In the genomic region with DNA sequence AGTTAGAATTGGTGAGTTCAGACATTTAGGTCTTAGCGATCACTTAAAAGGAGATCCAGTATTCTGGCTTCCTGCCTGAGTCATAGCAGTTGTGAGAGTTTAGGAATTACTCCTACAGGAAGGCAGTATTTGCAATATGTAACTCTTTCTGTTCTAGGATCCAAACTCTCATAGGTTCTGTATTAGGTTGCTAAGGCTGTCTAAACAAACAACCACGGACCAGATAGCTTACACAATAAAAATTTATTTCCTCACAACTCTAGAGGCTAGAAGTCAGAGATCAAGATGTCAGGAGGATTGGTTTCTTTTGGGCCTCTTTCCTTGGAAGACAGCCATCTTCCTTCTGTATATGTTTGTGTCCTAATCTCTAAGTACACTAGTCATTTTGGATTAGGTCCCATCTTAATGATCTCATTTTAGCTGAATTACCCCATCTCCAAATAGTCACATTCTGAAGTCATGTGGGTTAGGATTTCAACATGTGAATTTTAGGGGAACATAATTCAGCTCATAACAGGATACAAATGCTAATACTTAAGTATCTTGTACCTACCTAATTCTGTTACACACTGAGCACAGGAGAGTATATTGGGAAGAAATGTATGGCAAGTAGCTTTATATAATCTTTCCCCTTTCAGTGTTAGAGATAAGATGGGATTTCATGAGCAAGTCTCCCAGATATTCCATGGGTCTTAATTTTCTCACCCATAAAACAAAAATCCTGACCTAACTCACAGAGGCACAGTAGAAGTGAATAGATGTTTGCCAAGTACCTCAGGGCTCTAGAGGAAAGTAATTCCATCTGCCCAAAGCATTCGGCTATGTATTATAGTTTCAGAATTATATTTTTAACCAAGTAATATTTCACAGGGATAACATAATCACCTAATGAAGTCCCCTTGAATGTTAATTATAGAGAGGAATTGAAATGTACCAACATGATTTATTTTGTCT, we compare ENCODE assay signal across 12 cellular contexts.
DNase-seq lines count a peak whose midpoint lies in the region; TF ChIP-seq lines count a peak whose summit lies in the region.
"Had no signal": no experiment of that assay in that cellular context is flagged by ENCODE, and none has a peak within 500 bp of the region (broad histone marks: within the 10 kb centered on the region; RNA-seq: fewer than 3 reads in every experiment).

No MANE protein-coding gene starts in this region.

- H3K4me3 ChIP-seq in kidney epithelial cell (ENCODE audit: low read depth, low read length): no peak overlapping the region
- H3K4me3 ChIP-seq in transverse colon: no peak overlapping the region

- BruUV-seq in MCF 10A (replicated peaks; lab: Mats Ljungman, UMichigan): TSS peak; percentile 97

- TF ChIP-seq CTCF in MCF 10A (IDR thresholded peaks at IDR 0.05; ENCODE audit: unreplicated experiment): no peak
- no peak for TF ChIP-seq CTCF in kidney epithelial cell (IDR thresholded peaks at IDR 0.05; ENCODE audit: insufficient read depth, low read length, poor library complexity, severe bottlenecking)
- no peak for TF ChIP-seq CTCF in transverse colon (IDR thresholded peaks at IDR 0.05)

- H3K27ac Mint-ChIP-seq in MCF 10A (ENCODE audit: low read depth, unreplicated experiment): peak overlapping the region; percentile 98
- H3K27ac Mint-ChIP-seq: activated naive CD8-positive, alpha-beta T cell treated with anti-CD3 and anti-CD28 coated beads, Interleukin-2, amount 10 ng/mL, durations not matched to agents 7 days and 5 days; immature natural killer cell had no signal

- peak overlapping the region; percentile 5 to 63 (median 56) for H3K27ac ChIP-seq in transverse colon

- H3K4me3 Mint-ChIP-seq in MCF 10A (ENCODE audit: unreplicated experiment): no peak overlapping the region
- H3K4me3 Mint-ChIP-seq: activated naive CD8-positive, alpha-beta T cell treated with anti-CD3 and anti-CD28 coated beads, Interleukin-2, amount 10 ng/mL, durations not matched to agents 7 days and 5 days; immature natural killer cell had no signal

- in situ Hi-C loops in transverse colon (cut with MboI; ENCODE audit: low pct_ligation_motif_present in 1 of 4, low pct_unique_long_range_greater_than_20kb in 1 of 4, low sequenced_read_pairs in 3 of 4): no loop called here

- no peak for TF ChIP-seq POLR2A in transverse colon (IDR thresholded peaks at IDR 0.05)

- H3K36me3 ChIP-seq in kidney epithelial cell (ENCODE audit: control insufficient read depth, insufficient read depth, low read length) (no peaks in the 10 kb centered on the region), transverse colon (no peaks in the 10 kb centered on the region)

- WGBS in transverse colon (ENCODE audit: low coverage in 1 of 2), 2 donors: 33 to 45% methylated on average over 2 to 3 of the region's 3 CpGs

- POLR2A ChIA-PET in MCF 10A (lab: Yijun Ruan, JAX): interaction anchor here (0.6 to 1.1 kb wide), 6 partner anchors 15 to 504 kb away, joined by 3 to 4 read pairs (median 3); no protein-coding TSS in a partner anchor

- intact Hi-C loops in MCF 10A (cut with micrococcal nuclease) (loop anchor here (5.0 kb wide), 1 partner anchor 411 kb away; no protein-coding TSS in a partner anchor), transverse colon (cut with DNase I; ENCODE audit: low total_unique reads) (no loop called here)

- H3K27me3 Mint-ChIP-seq in MCF 10A (ENCODE audit: insufficient read depth, unreplicated experiment): no peaks in the 10 kb centered on the region
- H3K27me3 Mint-ChIP-seq: activated naive CD8-positive, alpha-beta T cell treated with anti-CD3 and anti-CD28 coated beads, Interleukin-2, amount 10 ng/mL, durations not matched to agents 7 days and 5 days had no signal

- no peaks in the 10 kb centered on the region for H3K27me3 ChIP-seq in kidney epithelial cell (ENCODE audit: control insufficient read depth, insufficient read depth, low read length)
- no peaks in the 10 kb centered on the region for H3K27me3 ChIP-seq in transverse colon

- H3K4me1 ChIP-seq in transverse colon: no peaks in the 10 kb centered on the region

- H3K9me3 ChIP-seq in transverse colon: no peaks in the 10 kb centered on the region

- H3K36me3 Mint-ChIP-seq in MCF 10A (ENCODE audit: insufficient read depth, unreplicated experiment): peaks cover 7% of the 10 kb centered on the region
- H3K36me3 Mint-ChIP-seq: activated naive CD8-positive, alpha-beta T cell treated with anti-CD3 and anti-CD28 coated beads, Interleukin-2, amount 10 ng/mL, durations not matched to agents 7 days and 5 days; immature natural killer cell had no signal

- TF ChIP-seq EP300 in transverse colon (IDR thresholded peaks at IDR 0.05; ENCODE audit: low read depth): no peak

- peak; percentile 21 for DNase-seq in DMS 273 (lab: John Stamatoyannopoulos, UW; ENCODE audit: unreplicated experiment)
- DNase-seq in DMS 273 treated with DMSO at 0.1 percent for 48 hours (lab: John Stamatoyannopoulos, UW): no peak
- peak; percentile 97 for DNase-seq in MCF 10A (ENCODE audit: unreplicated experiment)
- peak; percentile 2 for DNase-seq in kidney epithelial cell (ENCODE audit: low read depth)
- no peak for DNase-seq in transverse colon
- DNase-seq in NCI-H1417 treated with DMSO at 0.1 percent for 48 hours (lab: John Stamatoyannopoulos, UW): no peak
- no peak for DNase-seq in GDM1 (lab: John Stamatoyannopoulos, UW)
- no peak for DNase-seq in NCI-H82 treated with DMSO at 0.1 percent for 48 hours (lab: John Stamatoyannopoulos, UW; ENCODE audit: unreplicated experiment)
- DNase-seq: 8988T; activated naive CD8-positive, alpha-beta T cell treated with anti-CD3 and anti-CD28 coated beads, Interleukin-2, amount 10 ng/mL, durations not matched to agents 7 days and 5 days; immature natural killer cell; NCI-H1436 had no signal

- H3K9me3 Mint-ChIP-seq in MCF 10A (ENCODE audit: unreplicated experiment): peaks cover under 1% of the 10 kb centered on the region

- peaks cover 11% of the 10 kb centered on the region for H3K4me1 Mint-ChIP-seq in MCF 10A (ENCODE audit: insufficient read depth, unreplicated experiment)
- H3K4me1 Mint-ChIP-seq: activated naive CD8-positive, alpha-beta T cell treated with anti-CD3 and anti-CD28 coated beads, Interleukin-2, amount 10 ng/mL, durations not matched to agents 7 days and 5 days; immature natural killer cell had no signal

- CTCF ChIA-PET in MCF 10A (lab: Yijun Ruan, JAX): interaction anchor here (0.7 to 0.9 kb wide), 3 partner anchors 629 to 1566 kb away, joined by 3 read pairs; no protein-coding TSS in a partner anchor

Comparison
In these comparisons a context has a peak if more than half of its experiments do, and no peak if none do; other contexts are left out.
1. DNase-seq: peak in DMS 273 (single experiment), MCF 10A (single experiment) and kidney epithelial cell (single experiment); none in DMS 273 treated with DMSO at 0.1 percent for 48 hours (single experiment), transverse colon (single experiment), NCI-H1417 treated with DMSO at 0.1 percent for 48 hours (single experiment), GDM1 (single experiment) and NCI-H82 treated with DMSO at 0.1 percent for 48 hours (single experiment).